9 cellular contexts compared by ENCODE assay signal in genomic region chr3:58577269-58577821, GRCh38. TPM values are rescaled to one million over a fixed set of nuclear protein-coding genes. Genes with fewer than 3 reads are reported as not detected.
A peak's percentile ranks its signal among the peaks of the same experiment; 100 is the strongest.
DNase-seq lines count a peak whose midpoint lies in the region; ATAC-seq and TF ChIP-seq lines count a peak whose summit lies in the region.
"Had no signal": no experiment of that assay in that cellular context is flagged by ENCODE, and none has a peak within 500 bp of the region (broad histone marks: within the 10 kb centered on the region; RNA-seq: fewer than 3 reads in every experiment).

TSS of gene FAM107A (minus strand) at chr3:58577391. CDS start at chr3:58569860, 7,531 bp downstream.

- H3K36me3 ChIP-seq in MG63 (peaks cover 14% of the 10 kb centered on the region), esophagus muscularis mucosa (peaks cover 0 to 11% (median 0%) of the 10 kb centered on the region in 4 donors), lung (ENCODE audit: control insufficient read depth in 2 of 2, insufficient read depth in 2 of 2, low read length in 2 of 2) (peaks cover 0 to 2% of the 10 kb centered on the region in 2 donors), thymus (ENCODE audit: control insufficient read depth, insufficient read depth) (no peaks in the 10 kb centered on the region)
- no peaks in the 10 kb centered on the region for H3K36me3 ChIP-seq in effector memory CD4-positive, alpha-beta T cell (ENCODE audit: control insufficient read depth, insufficient read depth, low read length)

- peaks cover 25 to 54% (median 52%) of the 10 kb centered on the region in 4 donors for H3K4me1 ChIP-seq in esophagus muscularis mucosa
- peaks cover 5 to 13% of the 10 kb centered on the region in 2 donors for H3K4me1 ChIP-seq in lung (ENCODE audit: control insufficient read depth in 2 of 2, insufficient read depth in 2 of 2, low read length in 2 of 2)
- H3K4me1 ChIP-seq in thymus (ENCODE audit: control insufficient read depth, insufficient read depth, low read length): peaks cover 2% of the 10 kb centered on the region
- no peaks in the 10 kb centered on the region for H3K4me1 ChIP-seq in effector memory CD4-positive, alpha-beta T cell (ENCODE audit: control insufficient read depth, insufficient read depth, low read length, poor library complexity, severe bottlenecking)

- TF ChIP-seq CTCF in esophagus muscularis mucosa (IDR thresholded peaks at IDR 0.05): peak; percentile 22 to 33 (median 28)
- no peak for TF ChIP-seq CTCF in lung (IDR thresholded peaks at IDR 0.05; ENCODE audit: control extremely low read depth, extremely low read depth)

- intact Hi-C loops in esophagus muscularis mucosa (cut with DNase I): no loop called here

- peak within 1 kb of the TSS; percentile 65 to 84 (median 70) for H3K27ac ChIP-seq in esophagus muscularis mucosa (replicated peaks in 1 of 4)
- peak within 1 kb of the TSS; percentile 77 to 89 for H3K27ac ChIP-seq in lung (ENCODE audit: low read depth in 1 of 2, low read length in 1 of 2)
- peak within 1 kb of the TSS; percentile 19 for H3K27ac ChIP-seq in thymus (ENCODE audit: low read depth)
- no peak within 1 kb of the TSS for H3K27ac ChIP-seq in effector memory CD4-positive, alpha-beta T cell (ENCODE audit: insufficient read depth, low read length, poor library complexity, severe bottlenecking)

- no peak for TF ChIP-seq POLR2A in esophagus muscularis mucosa (IDR thresholded peaks at IDR 0.05; ENCODE audit: low read depth)

- WGBS in esophagus muscularis mucosa: 12% methylated on average over 12 of the region's 12 CpGs
- 24 to 46% methylated on average over 12 of the region's 12 CpGs for WGBS in lung, 2 donors
- WGBS in thymus: 54% methylated on average over 12 of the region's 12 CpGs

- H3K27me3 ChIP-seq in MG63: no peaks in the 10 kb centered on the region
- no peaks in the 10 kb centered on the region for H3K27me3 ChIP-seq in esophagus muscularis mucosa
- H3K27me3 ChIP-seq in lung (ENCODE audit: control insufficient read depth, insufficient read depth): no peaks in the 10 kb centered on the region
- H3K27me3 ChIP-seq in thymus (ENCODE audit: control insufficient read depth, insufficient read depth): no peaks in the 10 kb centered on the region
- no peaks in the 10 kb centered on the region for H3K27me3 ChIP-seq in effector memory CD4-positive, alpha-beta T cell (replicated peaks; ENCODE audit: control insufficient read depth, insufficient read depth, low read length, poor library complexity, severe bottlenecking)

- no peaks in the 10 kb centered on the region for H3K9me3 ChIP-seq in MG63
- no peaks in the 10 kb centered on the region for H3K9me3 ChIP-seq in esophagus muscularis mucosa
- H3K9me3 ChIP-seq in lung (ENCODE audit: control insufficient read depth in 2 of 2, insufficient read depth in 1 of 2, low read length in 1 of 2): no peaks in the 10 kb centered on the region
- no peaks in the 10 kb centered on the region for H3K9me3 ChIP-seq in thymus (ENCODE audit: control insufficient read depth)
- H3K9me3 ChIP-seq in effector memory CD4-positive, alpha-beta T cell (ENCODE audit: control insufficient read depth, low read length): no peaks in the 10 kb centered on the region

- peak; percentile 64 for ATAC-seq in lung (ENCODE audit: insufficient read depth, low FRiP score)
- ATAC-seq in GM19324 (IDR thresholded peaks at IDR 0.05; ENCODE audit: low FRiP score, unreplicated experiment): no peak

- DNase-seq in MG63 (peak; percentile 80), esophagus muscularis mucosa (ENCODE audit: extremely low spot score) (no peak), lung (ENCODE audit: low spot score) (peak; percentile 42)
- DNase-seq in activated CD4-positive, alpha-beta T cell treated with anti-CD3 and anti-CD28 coated beads for 48 hours: no peak
- no peak for DNase-seq in effector memory CD4-positive, alpha-beta T cell
- no peak for DNase-seq in stimulated activated CD4-positive, alpha-beta T cell treated with anti-CD3 and anti-CD28 coated beads, Interleukin-1b, Interleukin-23, amount 100 ng/mL, for 48 hours
- DNase-seq: T-helper 1 cell had no signal

- peak within 1 kb of the TSS; percentile 57 for H3K4me3 ChIP-seq in MG63
- H3K4me3 ChIP-seq in esophagus muscularis mucosa: peak within 1 kb of the TSS; percentile 46 to 57 (median 52)
- peak within 1 kb of the TSS; percentile 47 for H3K4me3 ChIP-seq in lung
- no peak within 1 kb of the TSS for H3K4me3 ChIP-seq in thymus (ENCODE audit: low read length)
- no peak within 1 kb of the TSS for H3K4me3 ChIP-seq in effector memory CD4-positive, alpha-beta T cell (ENCODE audit: insufficient read depth, low read depth, low read length, poor library complexity, severe bottlenecking)

- peak; percentile 82 for TF ChIP-seq EP300 in esophagus muscularis mucosa (IDR thresholded peaks at IDR 0.05)

RNA-seq across cellular contexts. Expression of gene FAM107A, which starts in this region (rescaled TPM):
- 40.7 and 47.1 TPM in 2 replicates for total RNA-seq in MG63 (2014; rRNA removed; shearing (Covaris generic); ENCODE audit: low replicate concordance)
- total RNA-seq in esophagus muscularis mucosa (100 to 1,000 TPM in 2 of 4 donors, 10 to 100 TPM in 2; 35.7 to 107 (median 92.7) TPM), lung (10 to 100 TPM in 1 of 2 donors, 1 to 10 TPM in 1; 4.2 to 83.6 TPM)
- polyA plus RNA-seq in lung (10 to 100 TPM; 21.3 to 48.1 TPM), thymus (63.9 TPM)

Comparison
In these comparisons a context has a peak if more than half of its experiments do, and no peak if none do; other contexts are left out.
1. DNase-seq: peak in MG63 (single experiment) and lung (single experiment); none in esophagus muscularis mucosa (single experiment), activated CD4-positive, alpha-beta T cell treated with anti-CD3 and anti-CD28 coated beads for 48 hours (single experiment), effector memory CD4-positive, alpha-beta T cell (0 of 3) and stimulated activated CD4-positive, alpha-beta T cell treated with anti-CD3 and anti-CD28 coated beads, Interleukin-1b, Interleukin-23, amount 100 ng/mL, for 48 hours (single experiment).
2. H3K4me3 ChIP-seq: peak in MG63 (single experiment), esophagus muscularis mucosa (4 of 4) and lung (single experiment); none in thymus (single experiment) and effector memory CD4-positive, alpha-beta T cell (single experiment).